In genomic region chr1:235108876-235109275, GRCh38 we compare ENCODE assay signal across 18 cellular contexts.
"Had no signal": no experiment of that assay in that cellular context is flagged by ENCODE, and none has a peak within 500 bp of the region (broad histone marks: within the 10 kb centered on the region; RNA-seq: fewer than 3 reads in every experiment).

No MANE protein-coding gene starts in this region.

- H3K9me3 Mint-ChIP-seq: naive thymus-derived CD8-positive, alpha-beta T cell; stimulated activated effector memory CD8-positive, alpha-beta T cell treated with anti-CD3 and anti-CD28 coated beads, Interleukin-12 subunit alpha, Interleukin-12 subunit beta, amount 100 ng/mL, for 72 hours had no signal

- H3K27me3 Mint-ChIP-seq: naive thymus-derived CD8-positive, alpha-beta T cell had no signal

- H3K9me3 ChIP-seq: lower lobe of right lung, ovary, sigmoid colon, testis had no signal

- H3K4me3 Mint-ChIP-seq: brain; naive thymus-derived CD8-positive, alpha-beta T cell; stimulated activated effector memory CD8-positive, alpha-beta T cell treated with anti-CD3 and anti-CD28 coated beads, Interleukin-12 subunit alpha, Interleukin-12 subunit beta, amount 100 ng/mL, for 72 hours had no signal

- H3K27me3 ChIP-seq: ovary, sigmoid colon, testis had no signal

- H3K36me3 ChIP-seq: ovary had no signal

- FAIRE-seq: keratinocyte had no signal

- H3K4me3 ChIP-seq: lower lobe of right lung, ovary, sigmoid colon, testis had no signal

- ATAC-seq: lower lobe of right lung; naive thymus-derived CD8-positive, alpha-beta T cell; stimulated activated effector memory CD8-positive, alpha-beta T cell treated with anti-CD3 and anti-CD28 coated beads, Interleukin-12 subunit alpha, Interleukin-12 subunit beta, amount 100 ng/mL, for 72 hours had no signal

- H3K27ac ChIP-seq: epithelial cell of prostate, lower lobe of right lung, ovary, sigmoid colon, testis, WERI-Rb-1 had no signal

- DNase-seq: activated CD4-positive, alpha-beta T cell treated with anti-CD3 and anti-CD28 coated beads for 1 hour; activated CD4-positive, alpha-beta T cell treated with anti-CD3 and anti-CD28 coated beads, Interleukin-2, amount 50 U/mL, for 48 hours; activated naive CD4-positive, alpha-beta T cell treated with Interleukin-2 at 50 U/mL for 16 hours; anterior cingulate cortex; caudate nucleus; foreskin melanocyte; lower lobe of right lung; naive thymus-derived CD8-positive, alpha-beta T cell; ovary; sigmoid colon; stimulated activated CD4-positive, alpha-beta T cell treated with anti-CD3 and anti-CD28 coated beads, Interleukin-4, amount 100 ng/mL, for 24 hours; SW 1271; testis; WERI-Rb-1 had no signal

- H3K27ac Mint-ChIP-seq: stimulated activated effector memory CD8-positive, alpha-beta T cell treated with anti-CD3 and anti-CD28 coated beads, Interleukin-12 subunit alpha, Interleukin-12 subunit beta, amount 100 ng/mL, for 72 hours had no signal
